ENCODE assay signal across 23 cellular contexts in the genomic region with DNA sequence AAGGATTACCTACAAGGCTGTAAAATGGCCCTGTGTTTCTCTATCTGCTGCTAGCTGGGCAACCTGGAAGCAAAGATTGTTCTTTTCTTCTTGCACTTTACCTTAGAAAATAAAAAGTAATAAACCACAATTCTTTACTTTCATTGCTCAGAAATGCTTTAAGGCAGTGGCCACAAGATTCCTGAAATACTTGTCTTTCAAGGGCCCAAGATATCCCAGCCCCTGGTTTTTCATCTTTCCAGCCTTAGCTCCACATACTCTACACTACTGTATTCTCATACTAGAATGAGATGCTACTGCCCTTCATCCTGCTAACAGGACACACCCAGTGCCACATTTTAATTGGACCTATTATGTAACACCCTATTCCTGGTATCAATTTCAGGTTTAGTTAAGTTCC.
"Had no signal": no experiment of that assay in that cellular context is flagged by ENCODE, and none has a peak within 500 bp of the region (broad histone marks: within the 10 kb centered on the region; RNA-seq: fewer than 3 reads in every experiment).

No MANE protein-coding gene starts in this region.

- H3K9me3 ChIP-seq: Peyer's patch, SJCRH30 had no signal

- H3K27me3 ChIP-seq: Peyer's patch, SJCRH30 had no signal

- H3K4me3 ChIP-seq: K562, PC-9, Peyer's patch, SJCRH30 had no signal

- H3K9ac ChIP-seq: KMS-11 had no signal

- ATAC-seq: K562, Right ventricle myocardium inferior, SK-N-SH treated with all-trans-retinoic acid at 6 μM for 48 hours had no signal

- H3K4me1 ChIP-seq: SJCRH30 had no signal

- H3K4me2 ChIP-seq: KMS-11, PC-9 had no signal

- H3K27ac ChIP-seq: HL-60, KMS-11, PC-9, Peyer's patch, SJCRH30 had no signal

- H3K36me3 ChIP-seq: Peyer's patch, SJCRH30 had no signal

- H2AFZ ChIP-seq: PC-9 had no signal

- DNase-seq: Kasumi-1, MM.1S, NCI-H1092 treated with DMSO at 0.1 percent for 48 hours, NCI-H1436, NCI-H187, NCI-H2029, NCI-H2081 treated with DMSO at 0.1 percent for 48 hours, NCI-H2171, NCI-H226, NCI-H446, NCI-H510A, NCI-H524 treated with DMSO at 0.1 percent for 48 hours, NCI-H69, NCI-H774, PC-9, SHP77 treated with DMSO at 0.1 percent for 48 hours, SJCRH30 had no signal
